Comparison of ENCODE assay signal across 28 cellular contexts in the genomic region with DNA sequence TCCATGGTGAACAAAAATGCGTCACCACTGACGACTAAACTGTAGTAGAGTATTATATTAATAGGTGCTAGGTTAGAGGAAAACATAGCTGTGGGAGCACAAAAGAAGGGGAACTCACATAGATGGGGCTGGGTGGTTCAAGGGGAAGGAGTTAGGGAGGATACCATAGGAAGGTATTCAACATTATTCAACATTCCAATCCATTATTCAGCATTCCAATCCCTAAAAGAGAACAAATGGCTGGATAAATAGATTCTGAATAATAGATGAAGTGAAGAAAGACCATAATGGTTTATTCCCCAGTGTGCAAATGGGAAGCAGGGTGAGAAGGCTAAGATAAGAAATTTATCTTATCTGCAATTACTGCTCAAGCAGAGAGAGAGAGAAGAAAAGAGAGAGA.
"Had no signal": no experiment of that assay in that cellular context is flagged by ENCODE, and none has a peak within 500 bp of the region (broad histone marks: within the 10 kb centered on the region; RNA-seq: fewer than 3 reads in every experiment).

No MANE protein-coding gene starts in this region.

- H3K4me3 ChIP-seq: MG63, SK-N-MC had no signal

- H3K4me3 Mint-ChIP-seq: activated CD4-positive, alpha-beta memory T cell treated with anti-CD3 and anti-CD28 coated beads for 36 hours; activated CD4-positive, alpha-beta T cell treated with anti-CD3 and anti-CD28 coated beads, Interleukin-2, amount 10 ng/mL, durations not matched to agents 7 days and 5 days; activated naive CD4-positive, alpha-beta T cell treated with anti-CD3 and anti-CD28 coated beads, Interleukin-2, amount 10 ng/mL, durations not matched to agents 7 days and 5 days; activated naive CD8-positive, alpha-beta T cell treated with anti-CD3 and anti-CD28 coated beads for 36 hours; activated T-cell treated with anti-CD3 and anti-CD28 coated beads, Interleukin-2, amount 50 U/mL, for 72 hours; T-cell had no signal

- H3K27me3 Mint-ChIP-seq: activated CD4-positive, alpha-beta memory T cell treated with anti-CD3 and anti-CD28 coated beads for 36 hours; activated CD4-positive, alpha-beta T cell treated with anti-CD3 and anti-CD28 coated beads, Interleukin-2, amount 10 ng/mL, durations not matched to agents 7 days and 5 days; activated naive CD4-positive, alpha-beta T cell treated with anti-CD3 and anti-CD28 coated beads, Interleukin-2, amount 10 ng/mL, durations not matched to agents 7 days and 5 days; activated naive CD8-positive, alpha-beta T cell treated with anti-CD3 and anti-CD28 coated beads for 36 hours; T-cell had no signal

- H3K9me3 Mint-ChIP-seq: activated CD4-positive, alpha-beta memory T cell treated with anti-CD3 and anti-CD28 coated beads for 36 hours; activated CD4-positive, alpha-beta T cell treated with anti-CD3 and anti-CD28 coated beads, Interleukin-2, amount 10 ng/mL, durations not matched to agents 7 days and 5 days; activated naive CD4-positive, alpha-beta T cell treated with anti-CD3 and anti-CD28 coated beads, Interleukin-2, amount 10 ng/mL, durations not matched to agents 7 days and 5 days; activated naive CD8-positive, alpha-beta T cell treated with anti-CD3 and anti-CD28 coated beads for 36 hours; activated T-cell treated with anti-CD3 and anti-CD28 coated beads, Interleukin-2, amount 50 U/mL, for 72 hours; activated T-helper 2 cell treated with anti-CD3 and anti-CD28 coated beads, Interferon-gamma antibody, Interleukin-2, Interleukin-4, amounts not matched to agents 10 μg/mL and 5 μg/mL and 100 μg/mL, durations not matched to agents 14 hours and 24 hours and 36 hours; T-cell had no signal

- H3K4me1 Mint-ChIP-seq: activated CD4-positive, alpha-beta T cell treated with anti-CD3 and anti-CD28 coated beads, Interleukin-2, amount 10 ng/mL, durations not matched to agents 7 days and 5 days; activated naive CD4-positive, alpha-beta T cell treated with anti-CD3 and anti-CD28 coated beads, Interleukin-2, amount 10 ng/mL, durations not matched to agents 7 days and 5 days; activated naive CD8-positive, alpha-beta T cell treated with anti-CD3 and anti-CD28 coated beads for 36 hours; T-cell had no signal

- FAIRE-seq: TTC549 had no signal

- DNase-seq: activated CD4-positive, alpha-beta memory T cell treated with anti-CD3 and anti-CD28 coated beads for 36 hours; activated CD4-positive, alpha-beta T cell treated with anti-CD3 and anti-CD28 coated beads, Interleukin-2, amount 10 ng/mL, durations not matched to agents 7 days and 5 days; activated CD4-positive, CD25-positive, alpha-beta regulatory T cell; activated CD8-positive, alpha-beta memory T cell treated with anti-CD3 and anti-CD28 coated beads for 24 hours; activated gamma-delta T cell treated with Interleukin-2 at 50 U/mL for 16 hours; activated naive CD4-positive, alpha-beta T cell treated with anti-CD3 and anti-CD28 coated beads, Interleukin-2, amount 10 ng/mL, durations not matched to agents 7 days and 5 days; activated naive CD8-positive, alpha-beta T cell treated with anti-CD3 and anti-CD28 coated beads for 36 hours; activated T-cell treated with anti-CD3 and anti-CD28 coated beads, Interleukin-2, amount 50 U/mL, for 72 hours; cerebellar nuclear complex; MG63; MV-4-11; NCI-H1092 treated with DMSO at 0.1 percent for 48 hours; NCI-H1417 treated with DMSO at 0.1 percent for 48 hours; NCI-H1694; NCI-H2029; NCI-H510A treated with DMSO at 0.1 percent for 48 hours; NCI-H69; NK-92 treated with Interleukin-12 subunit alpha and Interleukin-12 subunit beta, amount 100 ng/mL, for 24 hours; OCI-M1; RPMI8226; T-cell; T-helper 2 cell; T1000 had no signal

- H3K9me3 ChIP-seq: MG63 had no signal

- ATAC-seq: activated T-cell treated with anti-CD3 and anti-CD28 coated beads, Interleukin-2, amount 50 U/mL, for 72 hours; Panc1; Right ventricle myocardium inferior; T-cell had no signal

- H3K27ac Mint-ChIP-seq: activated CD4-positive, alpha-beta memory T cell treated with anti-CD3 and anti-CD28 coated beads for 36 hours; activated CD4-positive, alpha-beta T cell treated with anti-CD3 and anti-CD28 coated beads, Interleukin-2, amount 10 ng/mL, durations not matched to agents 7 days and 5 days; activated naive CD4-positive, alpha-beta T cell treated with anti-CD3 and anti-CD28 coated beads, Interleukin-2, amount 10 ng/mL, durations not matched to agents 7 days and 5 days; activated naive CD8-positive, alpha-beta T cell treated with anti-CD3 and anti-CD28 coated beads for 36 hours; activated T-cell treated with anti-CD3 and anti-CD28 coated beads, Interleukin-2, amount 50 U/mL, for 72 hours; activated T-helper 2 cell treated with anti-CD3 and anti-CD28 coated beads, Interferon-gamma antibody, Interleukin-2, Interleukin-4, amounts not matched to agents 10 μg/mL and 5 μg/mL and 100 μg/mL, durations not matched to agents 14 hours and 24 hours and 36 hours; T-cell had no signal

- H3K27me3 ChIP-seq: MG63 had no signal

- H3K27ac ChIP-seq: SK-N-MC had no signal

- H3K36me3 Mint-ChIP-seq: activated naive CD4-positive, alpha-beta T cell treated with anti-CD3 and anti-CD28 coated beads, Interleukin-2, amount 10 ng/mL, durations not matched to agents 7 days and 5 days; activated naive CD8-positive, alpha-beta T cell treated with anti-CD3 and anti-CD28 coated beads for 36 hours had no signal

- H3K36me3 ChIP-seq: MG63 had no signal
